In the genomic region with DNA sequence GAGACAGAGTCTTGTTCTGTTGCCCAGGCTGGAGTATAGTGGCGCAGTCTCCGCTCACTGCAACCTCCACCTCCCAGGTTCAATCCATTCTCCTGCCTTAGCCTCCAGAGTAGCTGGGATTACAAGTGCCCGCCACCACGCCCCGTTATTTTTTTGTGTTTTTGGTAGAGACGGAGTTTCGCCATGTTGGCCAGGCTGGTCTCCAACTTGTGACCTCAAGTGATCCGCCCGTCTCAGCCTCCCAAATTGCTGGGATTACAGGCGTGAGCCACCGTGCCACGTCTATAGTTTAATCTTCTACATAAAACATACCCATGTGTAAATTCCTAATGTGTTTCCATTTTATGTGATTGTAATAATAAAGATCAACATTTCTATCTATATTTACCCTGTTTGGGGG, we compare ENCODE assay signal across 12 cellular contexts. TPM values are rescaled to one million over a fixed set of nuclear protein-coding genes. Genes with fewer than 3 reads are reported as not detected.
A peak's percentile ranks its signal among the peaks of the same experiment; 100 is the strongest.
DNase-seq lines count a peak whose midpoint lies in the region; ATAC-seq and TF ChIP-seq lines count a peak whose summit lies in the region.
"Had no signal": no experiment of that assay in that cellular context is flagged by ENCODE, and none has a peak within 500 bp of the region (broad histone marks: within the 10 kb centered on the region; RNA-seq: fewer than 3 reads in every experiment).

No MANE protein-coding gene starts in this region.

- no peak overlapping the region for H3K27ac ChIP-seq in breast epithelium
- H3K27ac ChIP-seq in OCI-LY1 (ENCODE audit: low read depth, low read length, poor library complexity, severe bottlenecking), result no peak overlapping the region
- H3K27ac ChIP-seq: right atrium auricular region had no signal

- BruUV-seq in MCF 10A (replicated peaks; lab: Mats Ljungman, UMichigan), result no TSS peak

- no peak overlapping the region for H3K9ac ChIP-seq in OCI-LY1 (ENCODE audit: low read length)

- H3K4me3 Mint-ChIP-seq in MCF 10A (ENCODE audit: unreplicated experiment) (peak overlapping the region; percentile 96), brain (peak overlapping the region; percentile 89 to 98 (median 94))
- peak overlapping the region; percentile 86 to 99 for H3K4me3 Mint-ChIP-seq in stimulated activated naive CD8-positive, alpha-beta T cell treated with anti-CD3 and anti-CD28 coated beads, Interleukin-15, amount 100 ng/mL, for 72 hours

- ATAC-seq in stimulated activated naive CD8-positive, alpha-beta T cell treated with anti-CD3 and anti-CD28 coated beads, Interleukin-15, amount 100 ng/mL, for 72 hours, result no peak

- TF ChIP-seq CTCF in MCF 10A (IDR thresholded peaks at IDR 0.05; ENCODE audit: unreplicated experiment) (no peak), breast epithelium (IDR thresholded peaks at IDR 0.05) (no peak), OCI-LY1 (IDR thresholded peaks at IDR 0.05; ENCODE audit: low read length) (no peak), brain (conservative IDR thresholded peaks at IDR 0.05) (no peak)

- H3K9me3 ChIP-seq in breast epithelium (no peaks in the 10 kb centered on the region), OCI-LY1 (ENCODE audit: low read length) (0 out of 2 replicates have a peak, but pooled peaks cover 3% of the 10 kb centered on the region)
- H3K9me3 ChIP-seq: right atrium auricular region had no signal

- no peak for TF ChIP-seq POLR2A in breast epithelium (IDR thresholded peaks at IDR 0.05)

- H3K4me3 ChIP-seq in breast epithelium (no peak overlapping the region), OCI-LY1 (ENCODE audit: low read depth, low read length, poor library complexity, severe bottlenecking) (no peak overlapping the region)

- H3K27me3 Mint-ChIP-seq in MCF 10A (ENCODE audit: insufficient read depth, unreplicated experiment), result no peaks in the 10 kb centered on the region
- H3K27me3 Mint-ChIP-seq in brain, result peaks cover 4% of the 10 kb centered on the region
- H3K27me3 Mint-ChIP-seq in stimulated activated naive CD8-positive, alpha-beta T cell treated with anti-CD3 and anti-CD28 coated beads, Interleukin-15, amount 100 ng/mL, for 72 hours, result no peaks in the 10 kb centered on the region

- H3K4me1 Mint-ChIP-seq in MCF 10A (ENCODE audit: insufficient read depth, unreplicated experiment), result peaks cover 7% of the 10 kb centered on the region
- H3K4me1 Mint-ChIP-seq in brain, result peaks cover 36% of the 10 kb centered on the region
- peaks cover 34% of the 10 kb centered on the region for H3K4me1 Mint-ChIP-seq in stimulated activated naive CD8-positive, alpha-beta T cell treated with anti-CD3 and anti-CD28 coated beads, Interleukin-15, amount 100 ng/mL, for 72 hours

- no peaks in the 10 kb centered on the region for H3K9me3 Mint-ChIP-seq in MCF 10A (ENCODE audit: unreplicated experiment)
- H3K9me3 Mint-ChIP-seq in brain, result no peaks in the 10 kb centered on the region
- H3K9me3 Mint-ChIP-seq in stimulated activated naive CD8-positive, alpha-beta T cell treated with anti-CD3 and anti-CD28 coated beads, Interleukin-15, amount 100 ng/mL, for 72 hours, result no peaks in the 10 kb centered on the region

- H3F3A ChIP-seq in OCI-LY1 (ENCODE audit: insufficient read depth, low read length), result no peaks in the 10 kb centered on the region

- H3K36me3 ChIP-seq in breast epithelium (no peaks in the 10 kb centered on the region), OCI-LY1 (ENCODE audit: insufficient read depth, low read length) (peaks cover 5% of the 10 kb centered on the region; the same call in 1 of the 2 replicates)
- H3K36me3 ChIP-seq: right atrium auricular region had no signal

- no peaks in the 10 kb centered on the region for H3K4me1 ChIP-seq in breast epithelium
- H3K4me1 ChIP-seq in OCI-LY1 (ENCODE audit: insufficient read depth, low read length, severe bottlenecking), result peaks cover 29% of the 10 kb centered on the region

- H3K79me2 ChIP-seq in OCI-LY1 (ENCODE audit: insufficient read depth, low read length), result peaks cover 4% of the 10 kb centered on the region; the same call in 1 of the 2 replicates

- H3K36me3 Mint-ChIP-seq in MCF 10A (ENCODE audit: insufficient read depth, unreplicated experiment), result peaks cover 4% of the 10 kb centered on the region
- H3K36me3 Mint-ChIP-seq in brain, result peaks cover 15% of the 10 kb centered on the region

- intact Hi-C loops in MCF 10A (cut with micrococcal nuclease) (no loop called here), breast epithelium (cut with DNase I; ENCODE audit: low total_unique reads) (no loop called here)

- POLR2A ChIA-PET in MCF 10A (lab: Yijun Ruan, JAX), result interaction anchor here (1.0 to 6.2 kb wide), 3 partner anchors 9 to 196 kb away, joined by 3 to 140 read pairs (median 3); partner anchors contain the start of gene COPS2

- H2AFZ ChIP-seq in OCI-LY1 (ENCODE audit: low read length), result no peak overlapping the region

- no peaks in the 10 kb centered on the region for H4K20me1 ChIP-seq in OCI-LY1 (ENCODE audit: insufficient read depth, low read length)

- DNase-seq in MCF 10A (ENCODE audit: unreplicated experiment), result no peak
- no peak for DNase-seq in breast epithelium (ENCODE audit: low spot score in 2 of 2)
- DNase-seq in stimulated activated naive CD8-positive, alpha-beta T cell treated with anti-CD3 and anti-CD28 coated beads, Interleukin-15, amount 100 ng/mL, for 72 hours, result no peak
- no peak for DNase-seq in activated CD4-positive, CD25-positive, alpha-beta regulatory T cell treated with anti-CD3 and anti-CD28 coated beads, Interleukin-2, amount 50 U/mL, for 72 hours
- DNase-seq in NCI-H1092 (lab: John Stamatoyannopoulos, UW), result no peak
- DNase-seq in NCI-H1694 (lab: John Stamatoyannopoulos, UW), result no peak
- DNase-seq: EL; glutamatergic neuron; stimulated activated CD4-positive, alpha-beta T cell treated with anti-CD3 and anti-CD28 coated beads, Interleukin-4, amount 100 ng/mL, for 24 hours had no signal

- H3K4me2 ChIP-seq in OCI-LY1 (ENCODE audit: low read length), result peak overlapping the region; percentile 80

- CTCF ChIA-PET in MCF 10A (lab: Yijun Ruan, JAX), result no interaction called here

- H3K27me3 ChIP-seq in breast epithelium (no peaks in the 10 kb centered on the region), OCI-LY1 (ENCODE audit: insufficient read depth, low read length) (no peaks in the 10 kb centered on the region)
- H3K27me3 ChIP-seq: right atrium auricular region had no signal

- H3K9me2 ChIP-seq in OCI-LY1 (ENCODE audit: low read depth, low read length), result no peaks in the 10 kb centered on the region

- H3K27ac Mint-ChIP-seq in MCF 10A (ENCODE audit: low read depth, unreplicated experiment), result peak overlapping the region; percentile 99
- peak overlapping the region in 2 of 5 experiments; percentile 96 for H3K27ac Mint-ChIP-seq in brain
- H3K27ac Mint-ChIP-seq in stimulated activated naive CD8-positive, alpha-beta T cell treated with anti-CD3 and anti-CD28 coated beads, Interleukin-15, amount 100 ng/mL, for 72 hours, result no peak overlapping the region

RNA-seq across cellular contexts. Expression of gene GALK2, which starts 1.7 kb away (rescaled TPM):
- total RNA-seq in MCF 10A (2022) (41.6 and 43.5 TPM in 2 replicates), breast epithelium (10 to 100 TPM; 26.2 to 69.5 (median 64.1) TPM)
- polyA plus RNA-seq in brain (ENCODE audit: insufficient read depth, low read depth, low replicate concordance), result 15.4 TPM

RNA-seq across cellular contexts. Expression of gene COPS2, which starts 16.4 kb away (rescaled TPM):
- total RNA-seq in MCF 10A (2022), result 123 and 132 TPM in 2 replicates
- 10 to 100 TPM; 59.3 to 96.8 (median 75.5) TPM for total RNA-seq in breast epithelium
- polyA plus RNA-seq in brain (ENCODE audit: insufficient read depth, low read depth, low replicate concordance), result 17.2 TPM
